ENCODE assay signal across 19 cellular contexts in the genomic region with DNA sequence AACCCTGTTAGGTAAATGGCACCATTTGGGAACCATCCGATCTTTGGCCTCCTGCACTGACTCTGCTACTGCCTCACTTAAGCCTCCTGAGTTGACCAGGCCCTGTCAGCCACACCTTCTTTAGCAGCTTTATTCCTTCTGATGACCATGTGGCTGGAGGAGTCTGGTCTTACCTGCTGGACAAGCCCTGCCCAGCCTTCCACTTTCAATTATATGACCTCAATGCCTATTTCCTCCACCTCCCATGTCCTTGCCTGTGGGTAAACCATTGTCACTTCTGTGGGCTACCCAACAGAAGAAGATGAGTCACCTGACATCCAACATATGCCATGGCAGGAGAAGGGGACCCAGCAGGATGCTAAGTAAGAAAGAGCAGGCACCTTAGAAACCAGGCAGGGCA.
"Had no signal": no experiment of that assay in that cellular context is flagged by ENCODE, and none has a peak within 500 bp of the region (broad histone marks: within the 10 kb centered on the region; RNA-seq: fewer than 3 reads in every experiment).

No MANE protein-coding gene starts in this region.

- H3K27me3 ChIP-seq: brain microvascular endothelial cell, gastroesophageal sphincter, neural progenitor cell had no signal

- H3K27ac ChIP-seq: brain microvascular endothelial cell, gastroesophageal sphincter, lower lobe of right lung, neural progenitor cell, parathyroid adenoma, thoracic aorta had no signal

- H3K36me3 Mint-ChIP-seq: naive B cell, neural progenitor cell had no signal

- H3K27me3 Mint-ChIP-seq: naive B cell had no signal

- H3K9me3 ChIP-seq: gastroesophageal sphincter, lower lobe of right lung, thoracic aorta had no signal

- H3K4me3 ChIP-seq: gastroesophageal sphincter, lower lobe of right lung, neural progenitor cell, thoracic aorta had no signal

- H3K4me3 Mint-ChIP-seq: activated T-helper 1 cell treated with anti-CD3 and anti-CD28 coated beads, Interleukin-12 subunit alpha, Interleukin-12 subunit beta, Interleukin-2, Interleukin-4 antibody, amounts not matched to agents 30 ng/mL and 10 ng/mL and 1 ng/mL, durations not matched to agents 14 hours and 24 hours and 36 hours; central memory CD8-positive, alpha-beta T cell; naive B cell; neural progenitor cell had no signal

- H3K9me3 Mint-ChIP-seq: activated T-helper 1 cell treated with anti-CD3 and anti-CD28 coated beads, Interleukin-12 subunit alpha, Interleukin-12 subunit beta, Interleukin-2, Interleukin-4 antibody, amounts not matched to agents 30 ng/mL and 10 ng/mL and 1 ng/mL, durations not matched to agents 14 hours and 24 hours and 36 hours; central memory CD8-positive, alpha-beta T cell; naive B cell; neural progenitor cell had no signal

- H3K4me1 ChIP-seq: lower lobe of right lung had no signal

- H3K27ac Mint-ChIP-seq: activated T-helper 1 cell treated with anti-CD3 and anti-CD28 coated beads, Interleukin-12 subunit alpha, Interleukin-12 subunit beta, Interleukin-2, Interleukin-4 antibody, amounts not matched to agents 30 ng/mL and 10 ng/mL and 1 ng/mL, durations not matched to agents 14 hours and 24 hours and 36 hours; neural progenitor cell had no signal

- FAIRE-seq: endothelial cell of umbilical vein, urothelium cell line had no signal

- H3K4me1 Mint-ChIP-seq: central memory CD8-positive, alpha-beta T cell had no signal

- H3K36me3 ChIP-seq: brain microvascular endothelial cell, gastroesophageal sphincter, lower lobe of right lung, neural progenitor cell, thoracic aorta had no signal

- DNase-seq: activated CD4-positive, CD25-positive, alpha-beta regulatory T cell treated with anti-CD3 and anti-CD28 coated beads, Interleukin-2, amount 50 U/mL, for 72 hours; activated naive CD4-positive, alpha-beta T cell; anterior cingulate cortex; brain microvascular endothelial cell; effector CD8-positive, alpha-beta T cell; left cardiac atrium; lower lobe of right lung; midbrain; naive B cell; stimulated activated CD4-positive, alpha-beta T cell treated with anti-CD3 and anti-CD28 coated beads, Interleukin-1b, Interleukin-23, amount 100 ng/mL, for 48 hours; T-helper 9 cell had no signal

- ATAC-seq: gastroesophageal sphincter, left cardiac atrium, lower lobe of right lung had no signal
